9 cellular contexts compared by ENCODE assay signal in genomic region chr1:173330149-173330951, GRCh38.
DNase-seq lines count a peak whose midpoint lies in the region; ATAC-seq lines count a peak whose summit lies in the region.
"Had no signal": no experiment of that assay in that cellular context is flagged by ENCODE, and none has a peak within 500 bp of the region (broad histone marks: within the 10 kb centered on the region; RNA-seq: fewer than 3 reads in every experiment).

No MANE protein-coding gene starts in this region.

- DNase-seq in H4 (ENCODE audit: low spot score), result peak; percentile 71
- peak; percentile 8 to 39 for DNase-seq in SW 1271 (lab: John Stamatoyannopoulos, UW)
- DNase-seq in fibroblast of peridontal ligament (ENCODE audit: extremely low read depth), result peak; percentile 81
- DNase-seq in ureter (ENCODE audit: low spot score), result no peak
- DNase-seq in 8988T, result no peak
- DNase-seq: NCI-H446 had no signal

- ATAC-seq in HG02938 (IDR thresholded peaks at IDR 0.05; ENCODE audit: unreplicated experiment), result no peak
- no peak for ATAC-seq in GM18517 (IDR thresholded peaks at IDR 0.05; ENCODE audit: unreplicated experiment)

- no peaks in the 10 kb centered on the region for H3K36me3 ChIP-seq in ACC112 (ENCODE audit: insufficient read depth, low read length)

- peaks cover 34% of the 10 kb centered on the region for H3K4me1 ChIP-seq in ACC112 (ENCODE audit: control insufficient read depth, insufficient read depth, low read length, unreplicated experiment)

- no peaks in the 10 kb centered on the region for H3K27me3 ChIP-seq in ACC112 (ENCODE audit: insufficient read depth, low read length)

- H2AFZ ChIP-seq in ACC112 (ENCODE audit: low read length, unreplicated experiment), result no peak overlapping the region

- H3K79me2 ChIP-seq in ACC112 (ENCODE audit: control insufficient read depth, insufficient read depth, low read length, unreplicated experiment), result no peaks in the 10 kb centered on the region

- peak overlapping the region; percentile 88 for H3K27ac ChIP-seq in ACC112 (ENCODE audit: low read depth, low read length)

- H3K4me3 ChIP-seq in ACC112 (ENCODE audit: low read depth, low read length), result 0 out of 2 replicates have a peak overlapping the region, but pooled peaks have one; percentile 11

Comparison
In these comparisons a context has a peak if more than half of its experiments do, and no peak if none do; other contexts are left out.
1. DNase-seq: peak in H4 (single experiment), SW 1271 (2 of 2) and fibroblast of peridontal ligament (single experiment); none in ureter (single experiment) and 8988T (single experiment).